ENCODE assay signal across 25 cellular contexts in the genomic region with DNA sequence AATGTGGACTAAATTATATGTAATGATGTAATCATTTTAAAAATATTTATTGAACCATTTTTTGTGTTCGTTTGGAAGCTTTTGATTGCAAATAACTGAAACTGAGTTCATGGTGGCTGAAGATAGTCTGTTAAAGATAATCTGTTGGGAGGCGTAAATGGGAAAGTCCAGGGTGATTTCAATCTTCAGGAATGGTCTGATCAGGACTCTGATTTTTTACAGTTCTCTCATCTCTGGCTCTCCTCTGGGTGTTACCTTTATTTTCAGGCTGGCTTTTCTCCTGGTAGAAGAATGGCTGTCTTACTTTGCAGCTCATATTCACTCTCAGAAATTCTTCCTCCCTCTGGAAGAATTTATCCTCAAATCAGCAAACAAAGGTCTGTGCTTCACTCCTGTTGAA.
DNase-seq lines count a peak whose midpoint lies in the region; ATAC-seq, FAIRE-seq and TF ChIP-seq lines count a peak whose summit lies in the region.
"Had no signal": no experiment of that assay in that cellular context is flagged by ENCODE, and none has a peak within 500 bp of the region (broad histone marks: within the 10 kb centered on the region; RNA-seq: fewer than 3 reads in every experiment).

No MANE protein-coding gene starts in this region.

- H3K36me3 Mint-ChIP-seq in neural progenitor cell = no peaks in the 10 kb centered on the region
- H3K36me3 Mint-ChIP-seq: CD14-positive monocyte had no signal

- no peaks in the 10 kb centered on the region for H4K20me1 ChIP-seq in HepG2 (ENCODE audit: insufficient read depth, low read length)
- H4K20me1 ChIP-seq in neural progenitor cell (ENCODE audit: low read depth) = no peaks in the 10 kb centered on the region
- H4K20me1 ChIP-seq: BLaER1 treated with 17β-estradiol and CSF1 and Interleukin-3, amounts not matched to agents 10 nM and 100 nM had no signal

- TF ChIP-seq RAD21 in HepG2 (CRISPR knock-in tag; IDR thresholded peaks at IDR 0.05) = no peak

- TF ChIP-seq EP300 in HepG2 (IDR thresholded peaks at IDR 0.05; ENCODE audit: low read depth in 2 of 2, low read length in 2 of 2) (no peak), HepG2 (CRISPR knock-in tag; IDR thresholded peaks at IDR 0.05; ENCODE audit: borderline replicate concordance) (no peak)

- no peak for ATAC-seq in HepG2
- ATAC-seq in right lobe of liver = no peak
- ATAC-seq: A549 had no signal

- H3F3A ChIP-seq in neural progenitor cell (ENCODE audit: low read depth) = peaks cover 26% of the 10 kb centered on the region

- H3K4me3 ChIP-seq in HepG2 (replicated peaks in 1 of 3; ENCODE audit: insufficient read depth in 1 of 3, low read depth in 2 of 3, low read length in 3 of 3) (no peak overlapping the region), right lobe of liver (no peak overlapping the region), neural progenitor cell (no peak overlapping the region)
- H3K4me3 ChIP-seq: A549; BLaER1 treated with 17β-estradiol and CSF1 and Interleukin-3, amounts not matched to agents 10 nM and 100 nM; GM23248; HAP-1 had no signal

- H3K9me3 Mint-ChIP-seq in neural progenitor cell = peaks cover 3% of the 10 kb centered on the region
- H3K9me3 Mint-ChIP-seq: CD4-positive, alpha-beta T cell; CD8-positive, alpha-beta memory T cell; HFFc6 had no signal

- peaks cover 60% of the 10 kb centered on the region for H3K4me1 Mint-ChIP-seq in neural progenitor cell
- H3K4me1 Mint-ChIP-seq: CD14-positive monocyte had no signal

- CTCF ChIA-PET in HepG2 (lab: Yijun Ruan, JAX; ENCODE audit: low intra/inter-chr PET ratio, low total read pairs) = no interaction called here

- FAIRE-seq in HepG2 (lab: Jason Lieb, UNC) = no peak
- FAIRE-seq: A549, D721Med, GM12891, GM18507 had no signal

- no peak overlapping the region for H3K9ac ChIP-seq in HepG2 (ENCODE audit: insufficient read depth, low read depth, low read length)
- H3K9ac ChIP-seq in neural progenitor cell = no peak overlapping the region
- H3K9ac ChIP-seq: BLaER1 treated with 17β-estradiol and CSF1 and Interleukin-3, amounts not matched to agents 10 nM and 100 nM; GM23248 had no signal

- H3K9me3 ChIP-seq in HepG2 (ENCODE audit: low read length) (no peaks in the 10 kb centered on the region), right lobe of liver (no peaks in the 10 kb centered on the region), neural progenitor cell (ENCODE audit: low read depth) (no peaks in the 10 kb centered on the region)
- H3K9me3 ChIP-seq: A549; BE2C; BLaER1 treated with 17β-estradiol and CSF1 and Interleukin-3, amounts not matched to agents 10 nM and 100 nM; HAP-1 had no signal

- POLR2A ChIA-PET in HepG2 (lab: Yijun Ruan, JAX) = no interaction called here

- H2AFZ ChIP-seq in HepG2 (ENCODE audit: low read length) (no peak overlapping the region), neural progenitor cell (replicated peaks) (no peak overlapping the region)
- H2AFZ ChIP-seq: GM23248 had no signal

- H3K4me2 ChIP-seq in HepG2 (ENCODE audit: low read depth, low read length) = no peak overlapping the region
- H3K4me2 ChIP-seq in neural progenitor cell = no peak overlapping the region
- H3K4me2 ChIP-seq: A549; BLaER1 treated with 17β-estradiol and CSF1 and Interleukin-3, amounts not matched to agents 10 nM and 100 nM had no signal

- peak overlapping the region; percentile 55 for H3K27ac Mint-ChIP-seq in neural progenitor cell
- H3K27ac Mint-ChIP-seq: CD14-positive monocyte; CD4-positive, alpha-beta T cell; HFFc6 had no signal

- H3K27me3 ChIP-seq in HepG2 (ENCODE audit: control insufficient read depth in 1 of 2, insufficient read depth in 2 of 2, low read length in 2 of 2) = peaks cover 2 to 15% of the 10 kb centered on the region in 2 experiments; a peak in 2 of 5 replicates
- no peaks in the 10 kb centered on the region for H3K27me3 ChIP-seq in right lobe of liver
- H3K27me3 ChIP-seq in neural progenitor cell = no peaks in the 10 kb centered on the region
- H3K27me3 ChIP-seq: BE2C; BLaER1 treated with 17β-estradiol and CSF1 and Interleukin-3, amounts not matched to agents 10 nM and 100 nM had no signal

- H3K27ac ChIP-seq in HepG2 (ENCODE audit: extremely low read length, insufficient read depth, low read length) (no peak overlapping the region), right lobe of liver (no peak overlapping the region), VCaP (peak overlapping the region; percentile 20; the same call in 1 of the 2 replicates), neural progenitor cell (no peak overlapping the region)
- H3K27ac ChIP-seq: A549; BLaER1 treated with 17β-estradiol and CSF1 and Interleukin-3, amounts not matched to agents 10 nM and 100 nM; GM23248 had no signal

- peaks cover 8% of the 10 kb centered on the region for H3K27me3 Mint-ChIP-seq in neural progenitor cell (ENCODE audit: insufficient read depth, low read depth)
- H3K27me3 Mint-ChIP-seq: CD4-positive, alpha-beta T cell had no signal

- 17% methylated on average over 2 of the region's 2 CpGs for WGBS in HepG2 (ENCODE audit: low lambda C conversion rate)
- 49% methylated on average over 2 of the region's 2 CpGs for WGBS in right lobe of liver (ENCODE audit: insufficient coverage, low coverage, low lambda C conversion rate, missing lambda C conversion rate)

- H3K79me2 ChIP-seq in HepG2 (ENCODE audit: insufficient read depth, low read length) = no peaks in the 10 kb centered on the region
- H3K79me2 ChIP-seq in neural progenitor cell (ENCODE audit: low read depth) = no peaks in the 10 kb centered on the region

- TF ChIP-seq POLR2A in HepG2 (IDR thresholded peaks at IDR 0.05; ENCODE audit: insufficient read depth in 1 of 2, low read depth in 2 of 2, low read length in 2 of 2) = no peak
- no peak for TF ChIP-seq POLR2A in right lobe of liver (IDR thresholded peaks at IDR 0.05)

- H3K36me3 ChIP-seq in HepG2 (replicated peaks in 1 of 2; ENCODE audit: control insufficient read depth in 1 of 2, insufficient read depth in 2 of 2, low read length in 2 of 2) (no peaks in the 10 kb centered on the region), right lobe of liver (no peaks in the 10 kb centered on the region), neural progenitor cell (no peaks in the 10 kb centered on the region)
- H3K36me3 ChIP-seq: BE2C; BLaER1 treated with 17β-estradiol and CSF1 and Interleukin-3, amounts not matched to agents 10 nM and 100 nM; HAP-1 had no signal

- BruUV-seq in HepG2 (replicated peaks; lab: Mats Ljungman, UMichigan) = no TSS peak

- DNase-seq in HepG2 (ENCODE audit: low spot score) = no peak
- no peak for DNase-seq in right lobe of liver
- DNase-seq in neural progenitor cell (ENCODE audit: low spot score) = no peak
- DNase-seq in activated naive CD4-positive, alpha-beta T cell treated with anti-CD3 and anti-CD28 coated beads, Interleukin-2, amount 50 U/mL, for 16 hours = no peak
- DNase-seq in NCI-H524 treated with DMSO at 0.1 percent for 48 hours (lab: John Stamatoyannopoulos, UW) = no peak
- DNase-seq in NCI-H2227 (lab: John Stamatoyannopoulos, UW; ENCODE audit: unreplicated experiment) = no peak
- DNase-seq: 8988T; ACHN; AML-193; BE2C; CD4-positive, alpha-beta T cell; CD8-positive, alpha-beta memory T cell; DMS 273 treated with DMSO at 0.1 percent for 48 hours; DMS79; GF-D8; GM23248; HFFc6 had no signal

- intact Hi-C loops in HepG2 (cut with micrococcal nuclease; ENCODE audit: unreplicated experiment) = no loop called here
- intact Hi-C loops in right lobe of liver (cut with DNase I) = no loop called here

- no peak for TF ChIP-seq CTCF in HepG2 (CRISPR knock-in tag; IDR thresholded peaks at IDR 0.05)
- TF ChIP-seq CTCF in right lobe of liver (IDR thresholded peaks at IDR 0.05) = no peak
- no peak for TF ChIP-seq CTCF in VCaP (conservative IDR thresholded peaks at IDR 0.05)
- TF ChIP-seq CTCF in neural progenitor cell (IDR thresholded peaks at IDR 0.05) = no peak

- in situ Hi-C loops in HepG2 (cut with HindIII; ENCODE audit: extremely low pct_ligation_motif_present, low pct_unique_long_range_greater_than_20kb) = no loop called here

- H3K4me1 ChIP-seq in HepG2 (ENCODE audit: insufficient read depth, low read length) = no peaks in the 10 kb centered on the region
- H3K4me1 ChIP-seq in right lobe of liver = no peaks in the 10 kb centered on the region
- H3K4me1 ChIP-seq in neural progenitor cell = peaks cover 45% of the 10 kb centered on the region
- H3K4me1 ChIP-seq: A549, BE2C had no signal

- no peak overlapping the region for H3K4me3 Mint-ChIP-seq in neural progenitor cell
- H3K4me3 Mint-ChIP-seq: CD14-positive monocyte; CD4-positive, alpha-beta T cell; HFFc6 had no signal

TF ChIP-seq in HepG2, 621 proteins besides CTCF, POLR2A, EP300 and RAD21:
- TF ChIP-seq ATF7 (IDR thresholded peaks at IDR 0.05) = peak; percentile 75
- no peak for TF ChIP-seq ATF7 (CRISPR knock-in tag; IDR thresholded peaks at IDR 0.05)
- TF ChIP-seq ZNF639 (CRISPR knock-in tag; conservative IDR thresholded peaks at IDR 0.05) = no peak
